ENCODE assay signal across 10 cellular contexts in the genomic region with DNA sequence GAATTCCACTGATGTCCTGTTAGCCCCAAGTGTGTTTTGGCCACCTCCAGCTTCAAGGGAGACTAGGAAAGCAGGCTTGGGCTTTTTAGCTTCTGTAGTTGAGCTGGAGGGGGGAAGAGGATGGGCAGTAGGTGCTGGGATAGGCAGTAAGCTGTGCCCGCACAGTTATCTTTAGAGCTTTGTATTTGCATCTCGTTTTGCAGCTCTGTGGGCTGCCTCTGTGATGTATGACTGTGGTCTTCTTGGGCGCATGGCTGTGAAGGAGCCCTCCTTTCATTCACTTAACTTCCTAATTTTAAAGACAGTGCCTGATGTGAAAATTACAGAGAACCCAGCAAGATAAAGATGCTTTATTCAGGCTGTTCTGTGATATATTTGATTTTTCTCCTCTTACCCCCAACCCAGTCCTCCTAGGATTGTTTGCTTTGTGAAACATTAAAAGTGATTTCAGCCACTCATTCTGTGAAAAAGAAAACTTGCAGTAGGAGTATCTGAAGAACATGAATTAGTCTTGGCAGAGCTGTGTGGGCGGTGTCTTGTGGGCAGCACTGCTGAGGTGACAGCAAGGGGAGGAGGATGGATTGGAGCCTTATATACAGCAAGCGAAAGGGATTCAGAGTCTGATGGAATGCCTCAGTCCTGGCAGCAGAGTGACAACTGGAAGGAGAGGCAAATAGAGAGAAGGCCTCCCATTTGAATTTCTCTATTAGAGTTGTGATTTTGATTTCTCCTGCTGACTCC.
A peak's percentile ranks its signal among the peaks of the same experiment; 100 is the strongest.
DNase-seq lines count a peak whose midpoint lies in the region; ATAC-seq and TF ChIP-seq lines count a peak whose summit lies in the region.
"Had no signal": no experiment of that assay in that cellular context is flagged by ENCODE, and none has a peak within 500 bp of the region (broad histone marks: within the 10 kb centered on the region; RNA-seq: fewer than 3 reads in every experiment).

No MANE protein-coding gene starts in this region.

- DNase-seq in NCI-H2227 (lab: John Stamatoyannopoulos, UW; ENCODE audit: unreplicated experiment) (peak; percentile 12), choroid plexus epithelial cell (ENCODE audit: low read depth) (peak; percentile 58), testis (no peak), NCI-H1694 (lab: John Stamatoyannopoulos, UW) (no peak), lower lobe of right lung (no peak)
- DNase-seq in stimulated activated CD8-positive, alpha-beta memory T cell treated with anti-CD3 and anti-CD28 coated beads, Interleukin-4, amount 100 ng/mL, for 48 hours: peak; percentile 76
- DNase-seq: NCI-H526 had no signal

- H3K36me3 ChIP-seq in testis (ENCODE audit: low read depth, missing control alignments) (no peaks in the 10 kb centered on the region), lower lobe of right lung (peaks cover 20% of the 10 kb centered on the region)

- 74 to 81% methylated on average over 5 of the region's 5 CpGs for WGBS in testis, 2 donors

- H3K4me3 ChIP-seq in choroid plexus epithelial cell (ENCODE audit: low read depth, low read length) (no peak overlapping the region), testis (no peak overlapping the region), lower lobe of right lung (no peak overlapping the region)
- H3K4me3 ChIP-seq: coronary artery had no signal

- H3K27me3 ChIP-seq in testis: no peaks in the 10 kb centered on the region
- no peaks in the 10 kb centered on the region for H3K27me3 ChIP-seq in lower lobe of right lung (ENCODE audit: low read depth)

- H3K4me1 ChIP-seq in testis (no peaks in the 10 kb centered on the region), lower lobe of right lung (no peaks in the 10 kb centered on the region)

- no peak for TF ChIP-seq POLR2A in testis (IDR thresholded peaks at IDR 0.05)

- ATAC-seq in GM21723 (IDR thresholded peaks at IDR 0.05; ENCODE audit: unreplicated experiment) (peak; percentile 71), lower lobe of right lung (no peak), HG03469 (IDR thresholded peaks at IDR 0.05; ENCODE audit: unreplicated experiment) (no peak)

- H3K27ac ChIP-seq in testis: no peak overlapping the region
- H3K27ac ChIP-seq in lower lobe of right lung: no peak overlapping the region
- H3K27ac ChIP-seq: coronary artery had no signal

- intact Hi-C loops in testis (cut with DNase I; ENCODE audit: low total_unique reads): no loop called here
- intact Hi-C loops in lower lobe of right lung (cut with DNase I): no loop called here

- no peaks in the 10 kb centered on the region for H3K9me3 ChIP-seq in testis
- peaks cover 7% of the 10 kb centered on the region for H3K9me3 ChIP-seq in lower lobe of right lung

- TF ChIP-seq CTCF in choroid plexus epithelial cell (conservative IDR thresholded peaks at IDR 0.05; ENCODE audit: low read depth, low read length): no peak
- TF ChIP-seq CTCF in testis (IDR thresholded peaks at IDR 0.05): no peak
- TF ChIP-seq CTCF in lower lobe of right lung (IDR thresholded peaks at IDR 0.05): no peak

Comparison
In these comparisons a context has a peak if more than half of its experiments do, and no peak if none do; other contexts are left out.
1. DNase-seq: peak in NCI-H2227 (single experiment), choroid plexus epithelial cell (single experiment) and stimulated activated CD8-positive, alpha-beta memory T cell treated with anti-CD3 and anti-CD28 coated beads, Interleukin-4, amount 100 ng/mL, for 48 hours (single experiment); none in testis (single experiment), NCI-H1694 (single experiment) and lower lobe of right lung (single experiment).